1 cellular context compared by ENCODE assay signal in genomic region chr2:234996467-234997270, GRCh38.
TF ChIP-seq lines count a peak whose summit lies in the region.

No MANE protein-coding gene starts in this region.

TF ChIP-seq in HepG2, 621 proteins besides CTCF, POLR2A, EP300 and RAD21 (continued from another document):
- TF ChIP-seq, protein P1, sequence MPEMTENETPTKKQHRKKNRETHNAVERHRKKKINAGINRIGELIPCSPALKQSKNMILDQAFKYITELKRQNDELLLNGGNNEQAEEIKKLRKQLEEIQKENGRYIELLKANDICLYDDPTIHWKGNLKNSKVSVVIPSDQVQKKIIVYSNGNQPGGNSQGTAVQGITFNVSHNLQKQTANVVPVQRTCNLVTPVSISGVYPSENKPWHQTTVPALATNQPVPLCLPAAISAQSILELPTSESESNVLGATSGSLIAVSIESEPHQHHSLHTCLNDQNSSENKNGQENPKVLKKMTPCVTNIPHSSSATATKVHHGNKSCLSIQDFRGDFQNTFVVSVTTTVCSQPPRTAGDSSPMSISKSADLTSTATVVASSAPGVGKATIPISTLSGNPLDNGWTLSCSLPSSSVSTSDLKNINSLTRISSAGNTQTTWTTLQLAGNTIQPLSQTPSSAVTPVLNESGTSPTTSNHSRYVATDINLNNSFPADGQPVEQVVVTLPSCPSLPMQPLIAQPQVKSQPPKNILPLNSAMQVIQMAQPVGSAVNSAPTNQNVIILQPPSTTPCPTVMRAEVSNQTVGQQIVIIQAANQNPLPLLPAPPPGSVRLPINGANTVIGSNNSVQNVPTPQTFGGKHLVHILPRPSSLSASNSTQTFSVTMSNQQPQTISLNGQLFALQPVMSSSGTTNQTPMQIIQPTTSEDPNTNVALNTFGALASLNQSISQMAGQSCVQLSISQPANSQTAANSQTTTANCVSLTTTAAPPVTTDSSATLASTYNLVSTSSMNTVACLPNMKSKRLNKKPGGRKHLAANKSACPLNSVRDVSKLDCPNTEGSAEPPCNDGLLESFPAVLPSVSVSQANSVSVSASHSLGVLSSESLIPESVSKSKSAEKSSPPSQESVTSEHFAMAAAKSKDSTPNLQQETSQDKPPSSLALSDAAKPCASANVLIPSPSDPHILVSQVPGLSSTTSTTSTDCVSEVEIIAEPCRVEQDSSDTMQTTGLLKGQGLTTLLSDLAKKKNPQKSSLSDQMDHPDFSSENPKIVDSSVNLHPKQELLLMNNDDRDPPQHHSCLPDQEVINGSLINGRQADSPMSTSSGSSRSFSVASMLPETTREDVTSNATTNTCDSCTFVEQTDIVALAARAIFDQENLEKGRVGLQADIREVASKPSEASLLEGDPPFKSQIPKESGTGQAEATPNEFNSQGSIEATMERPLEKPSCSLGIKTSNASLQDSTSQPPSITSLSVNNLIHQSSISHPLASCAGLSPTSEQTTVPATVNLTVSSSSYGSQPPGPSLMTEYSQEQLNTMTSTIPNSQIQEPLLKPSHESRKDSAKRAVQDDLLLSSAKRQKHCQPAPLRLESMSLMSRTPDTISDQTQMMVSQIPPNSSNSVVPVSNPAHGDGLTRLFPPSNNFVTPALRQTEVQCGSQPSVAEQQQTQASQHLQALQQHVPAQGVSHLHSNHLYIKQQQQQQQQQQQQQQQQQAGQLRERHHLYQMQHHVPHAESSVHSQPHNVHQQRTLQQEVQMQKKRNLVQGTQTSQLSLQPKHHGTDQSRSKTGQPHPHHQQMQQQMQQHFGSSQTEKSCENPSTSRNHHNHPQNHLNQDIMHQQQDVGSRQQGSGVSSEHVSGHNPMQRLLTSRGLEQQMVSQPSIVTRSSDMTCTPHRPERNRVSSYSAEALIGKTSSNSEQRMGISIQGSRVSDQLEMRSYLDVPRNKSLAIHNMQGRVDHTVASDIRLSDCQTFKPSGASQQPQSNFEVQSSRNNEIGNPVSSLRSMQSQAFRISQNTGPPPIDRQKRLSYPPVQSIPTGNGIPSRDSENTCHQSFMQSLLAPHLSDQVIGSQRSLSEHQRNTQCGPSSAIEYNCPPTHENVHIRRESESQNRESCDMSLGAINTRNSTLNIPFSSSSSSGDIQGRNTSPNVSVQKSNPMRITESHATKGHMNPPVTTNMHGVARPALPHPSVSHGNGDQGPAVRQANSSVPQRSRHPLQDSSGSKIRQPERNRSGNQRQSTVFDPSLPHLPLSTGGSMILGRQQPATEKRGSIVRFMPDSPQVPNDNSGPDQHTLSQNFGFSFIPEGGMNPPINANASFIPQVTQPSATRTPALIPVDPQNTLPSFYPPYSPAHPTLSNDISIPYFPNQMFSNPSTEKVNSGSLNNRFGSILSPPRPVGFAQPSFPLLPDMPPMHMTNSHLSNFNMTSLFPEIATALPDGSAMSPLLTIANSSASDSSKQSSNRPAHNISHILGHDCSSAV (CRISPR knock-in tag; IDR thresholded peaks at IDR 0.05; ENCODE audit: borderline replicate concordance), result no peak
- TF ChIP-seq HNRNPL (IDR thresholded peaks at IDR 0.05; ENCODE audit: low read depth, low read length) (peak; percentile 82), ARID2 (CRISPR knock-in tag; IDR thresholded peaks at IDR 0.05; ENCODE audit: borderline replicate concordance) (no peak), NCOA2 (CRISPR knock-in tag; IDR thresholded peaks at IDR 0.05) (peak; percentile 52; the same call in 1 of the 2 replicates), THAP7 (CRISPR knock-in tag; IDR thresholded peaks at IDR 0.05) (0 out of 2 replicates have a peak, but pooled peaks have one; percentile 25), HMGXB3 (CRISPR knock-in tag; IDR thresholded peaks at IDR 0.05; ENCODE audit: borderline replicate concordance) (no peak), ATF7-NPFF (CRISPR knock-in tag; IDR thresholded peaks at IDR 0.05; ENCODE audit: low read depth) (no peak), ZBTB8A (CRISPR knock-in tag; IDR thresholded peaks at IDR 0.05; ENCODE audit: borderline replicate concordance, low read depth) (no peak), NPAS2 (CRISPR knock-in tag; IDR thresholded peaks at IDR 0.05; ENCODE audit: borderline replicate concordance) (no peak), FOSL2 (CRISPR knock-in tag; IDR thresholded peaks at IDR 0.05) (0 out of 2 replicates have a peak, but pooled peaks have one; percentile 6), ZNF619 (CRISPR knock-in tag; IDR thresholded peaks at IDR 0.05) (no peak)
